ENCODE assay signal across 13 cellular contexts in genomic region chr22:28025333-28025732, GRCh38.
"Had no signal": no experiment of that assay in that cellular context is flagged by ENCODE, and none has a peak within 500 bp of the region (broad histone marks: within the 10 kb centered on the region; RNA-seq: fewer than 3 reads in every experiment).

No MANE protein-coding gene starts in this region.

- H3K4me3 Mint-ChIP-seq: mesothelial cell of epicardium had no signal

- DNase-seq: activated naive CD4-positive, alpha-beta T cell treated with anti-CD3 and anti-CD28 coated beads, Interleukin-2, amount 50 U/mL, for 16 hours; effector CD4-positive, alpha-beta T cell; kidney; stimulated activated CD4-positive, alpha-beta T cell treated with anti-CD3 and anti-CD28 coated beads, Interleukin-2, amount 100 ng/mL, for 48 hours; stimulated activated naive CD8-positive, alpha-beta T cell treated with anti-CD3 and anti-CD28 coated beads, Interleukin-15, Interleukin-2, amounts not matched to agents 100 U/mL and 50 U/mL, for 24 hours had no signal

- H3K27me3 ChIP-seq: gastroesophageal sphincter, hepatocyte, neutrophil had no signal

- H3K4me3 ChIP-seq: coronary artery, gastroesophageal sphincter, hepatocyte, psoas muscle, thoracic aorta had no signal

- H3K27ac Mint-ChIP-seq: mesothelial cell of epicardium had no signal

- H3K27ac ChIP-seq: coronary artery, gastroesophageal sphincter, hepatocyte, neutrophil, thoracic aorta had no signal

- ATAC-seq: activated CD4-positive, CD25-positive, alpha-beta regulatory T cell treated with anti-CD3 and anti-CD28 coated beads, Interleukin-2, amount 50 U/mL, for 24 hours; gastroesophageal sphincter; stimulated activated naive CD8-positive, alpha-beta T cell treated with anti-CD3 and anti-CD28 coated beads, Interleukin-15, Interleukin-2, amounts not matched to agents 100 U/mL and 50 U/mL, for 24 hours had no signal

- H3K9me3 Mint-ChIP-seq: mesothelial cell of epicardium had no signal

- H3K36me3 ChIP-seq: neutrophil, thoracic aorta had no signal

- H3K9me3 ChIP-seq: gastroesophageal sphincter, neutrophil, psoas muscle, thoracic aorta had no signal
